9 cellular contexts compared by ENCODE assay signal in the genomic region with DNA sequence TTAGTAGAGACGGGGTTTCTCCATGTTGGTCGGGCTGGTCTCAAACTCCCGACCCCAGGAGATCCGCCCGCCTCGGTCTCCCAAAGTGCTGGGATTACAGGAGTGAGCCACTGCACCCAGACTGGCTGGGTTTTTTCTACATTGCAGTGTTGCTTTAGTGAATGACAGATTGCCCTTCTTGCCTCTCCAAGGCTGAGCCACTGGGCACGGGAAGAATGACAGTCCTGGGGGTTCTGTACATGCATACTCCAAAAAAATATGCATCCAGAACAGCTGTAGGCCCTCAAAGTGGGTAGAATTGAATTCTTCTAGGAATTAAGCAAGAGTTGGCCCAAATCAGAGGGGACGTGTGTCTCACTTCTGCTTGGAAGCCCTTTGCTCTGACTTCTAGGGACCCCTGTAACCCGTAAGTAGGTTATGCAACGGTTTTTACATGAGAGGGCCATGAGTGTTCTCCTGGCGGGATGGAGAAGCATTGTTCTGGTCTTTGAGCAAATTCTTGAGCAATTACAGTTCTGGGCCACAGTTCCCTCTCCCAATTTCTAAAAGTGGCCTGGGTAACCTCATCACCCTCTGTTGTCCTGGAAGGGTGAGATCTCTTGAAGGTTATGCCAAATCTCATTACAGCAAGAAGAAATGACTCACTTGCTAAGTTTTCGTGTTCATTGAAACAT. TPM values are rescaled to one million over a fixed set of nuclear protein-coding genes. Genes with fewer than 3 reads are reported as not detected.
A peak's percentile ranks its signal among the peaks of the same experiment; 100 is the strongest.
DNase-seq lines count a peak whose midpoint lies in the region; ATAC-seq and TF ChIP-seq lines count a peak whose summit lies in the region.
"Had no signal": no experiment of that assay in that cellular context is flagged by ENCODE, and none has a peak within 500 bp of the region (broad histone marks: within the 10 kb centered on the region; RNA-seq: fewer than 3 reads in every experiment).

No MANE protein-coding gene starts in this region.

- H3K27ac Mint-ChIP-seq in activated T-cell treated with anti-CD3 and anti-CD28 coated beads, Interleukin-2, amount 50 U/mL, for 24 hours = peak overlapping the region; percentile 28

- H3K4me3 ChIP-seq in astrocyte of the spinal cord (ENCODE audit: low read depth, low read length) (peak overlapping the region; percentile 100), upper lobe of right lung (peak overlapping the region; percentile 88)

- no peaks in the 10 kb centered on the region for H3K27me3 ChIP-seq in upper lobe of right lung

- DNase-seq in activated T-cell treated with anti-CD3 and anti-CD28 coated beads, Interleukin-2, amount 50 U/mL, for 24 hours = no peak
- DNase-seq in activated T-cell treated with anti-CD3 and anti-CD28 coated beads, Interleukin-2, amount 50 U/mL, for 1 hour = no peak
- DNase-seq in astrocyte of the spinal cord (ENCODE audit: low read depth, low spot score) (peak; percentile 75), kidney tubule cell (ENCODE audit: low spot score) (peak; percentile 85), upper lobe of right lung (no peak), ureter (ENCODE audit: low spot score) (no peak), HuH-7.5 (ENCODE audit: low spot score) (no peak)

- peaks cover 8% of the 10 kb centered on the region for H3K27me3 Mint-ChIP-seq in activated T-cell treated with anti-CD3 and anti-CD28 coated beads, Interleukin-2, amount 50 U/mL, for 24 hours

- intact Hi-C loops in upper lobe of right lung (cut with DNase I) = loop anchor here (10.0 kb wide), 1 partner anchor 54 kb away; no protein-coding TSS in a partner anchor

- H3K4me1 Mint-ChIP-seq in activated T-cell treated with anti-CD3 and anti-CD28 coated beads, Interleukin-2, amount 50 U/mL, for 24 hours (ENCODE audit: low read depth) = peaks cover 73% of the 10 kb centered on the region

- TF ChIP-seq CTCF in astrocyte of the spinal cord (IDR thresholded peaks at IDR 0.05; ENCODE audit: low read depth, low read length) = no peak
- TF ChIP-seq CTCF in upper lobe of right lung (IDR thresholded peaks at IDR 0.05) = peak; percentile 10

- no peaks in the 10 kb centered on the region for H3K36me3 ChIP-seq in upper lobe of right lung

- no peak for ATAC-seq in upper lobe of right lung
- ATAC-seq in GM19023 (IDR thresholded peaks at IDR 0.05; ENCODE audit: unreplicated experiment) = no peak

- in situ Hi-C loops in astrocyte of the spinal cord (cut with HindIII; ENCODE audit: low sequenced_read_pairs) = no loop called here

- H3K4me1 ChIP-seq in upper lobe of right lung = peaks cover 71% of the 10 kb centered on the region

- H3K9me3 Mint-ChIP-seq in activated T-cell treated with anti-CD3 and anti-CD28 coated beads, Interleukin-2, amount 50 U/mL, for 24 hours = no peaks in the 10 kb centered on the region

- peak overlapping the region; percentile 80 for H3K27ac ChIP-seq in upper lobe of right lung

- H3K4me3 Mint-ChIP-seq in activated T-cell treated with anti-CD3 and anti-CD28 coated beads, Interleukin-2, amount 50 U/mL, for 24 hours = peak overlapping the region; percentile 15

- peaks cover 51% of the 10 kb centered on the region for H3K36me3 Mint-ChIP-seq in activated T-cell treated with anti-CD3 and anti-CD28 coated beads, Interleukin-2, amount 50 U/mL, for 24 hours (ENCODE audit: low read depth)

- no peaks in the 10 kb centered on the region for H3K9me3 ChIP-seq in upper lobe of right lung
- H3K9me3 ChIP-seq: mucosa of descending colon had no signal

RNA-seq across cellular contexts. Expression of a gene that starts 3.6 kb away (rescaled TPM):
- total RNA-seq in upper lobe of right lung (565 TPM), ureter (656 TPM)

RNA-seq across cellular contexts. Expression of a gene that starts 32.1 kb away (rescaled TPM):
- 215 TPM for total RNA-seq in upper lobe of right lung
- total RNA-seq in ureter = 322 TPM

RNA-seq across cellular contexts. Expression of a gene that starts 33.3 kb away (rescaled TPM):
- 12.1 TPM for total RNA-seq in upper lobe of right lung
- 9.0 TPM for total RNA-seq in ureter

Comparison
In these comparisons a context has a peak if more than half of its experiments do, and no peak if none do; other contexts are left out.
1. DNase-seq: peak in astrocyte of the spinal cord (single experiment) and kidney tubule cell (single experiment); none in activated T-cell treated with anti-CD3 and anti-CD28 coated beads, Interleukin-2, amount 50 U/mL, for 24 hours (single experiment), activated T-cell treated with anti-CD3 and anti-CD28 coated beads, Interleukin-2, amount 50 U/mL, for 1 hour (single experiment), upper lobe of right lung (single experiment), ureter (single experiment) and HuH-7.5 (single experiment).